8 cellular contexts compared by ENCODE assay signal in genomic region chr1:48776400-48777218, GRCh38. TPM values are rescaled to one million over a fixed set of nuclear protein-coding genes. Genes with fewer than 3 reads are reported as not detected.
A peak's percentile ranks its signal among the peaks of the same experiment; 100 is the strongest.
DNase-seq lines count a peak whose midpoint lies in the region; ATAC-seq, FAIRE-seq and TF ChIP-seq lines count a peak whose summit lies in the region.

Gene BEND5 (minus strand): TSS chr1:48776891. CDS start chr1:48776831, 60 bp downstream.

- peak within 1 kb of the TSS; percentile 77 for H3K4me3 ChIP-seq in BLaER1
- peak within 1 kb of the TSS; percentile 14 for H3K4me3 ChIP-seq in RWPE2 (ENCODE audit: severe bottlenecking)
- peak within 1 kb of the TSS; percentile 86 for H3K4me3 ChIP-seq in iPS DF 6.9 (ENCODE audit: low read length)
- peak within 1 kb of the TSS; percentile 73 to 90 (median 77) for H3K4me3 ChIP-seq in gastrocnemius medialis

- peak within 1 kb of the TSS; percentile 89 for H3K9ac ChIP-seq in BLaER1

- peaks cover 45% of the 10 kb centered on the region for H4K20me1 ChIP-seq in BLaER1

- H3K4me2 ChIP-seq in BLaER1: peak within 1 kb of the TSS; percentile 90

- H3K27me3 ChIP-seq in BLaER1 (no peaks in the 10 kb centered on the region), RWPE2 (ENCODE audit: insufficient read depth, poor library complexity, severe bottlenecking) (peaks cover 32% of the 10 kb centered on the region), iPS DF 6.9 (ENCODE audit: control insufficient read depth, insufficient read depth, low read length) (no peaks in the 10 kb centered on the region), gastrocnemius medialis (no peaks in the 10 kb centered on the region)

- peaks cover 66% of the 10 kb centered on the region for H3K4me1 ChIP-seq in BLaER1
- no peaks in the 10 kb centered on the region for H3K4me1 ChIP-seq in RWPE2 (ENCODE audit: insufficient read depth, poor library complexity, severe bottlenecking)
- H3K4me1 ChIP-seq in iPS DF 6.9 (ENCODE audit: control insufficient read depth, insufficient read depth, low read length): peaks cover 2% of the 10 kb centered on the region
- H3K4me1 ChIP-seq in gastrocnemius medialis: peaks cover 19 to 21% of the 10 kb centered on the region in 2 donors

- FAIRE-seq in HTR-8/SVneo (lab: Jason Lieb, UNC): no peak

- peak; percentile 31; the same call in 2 of the 3 replicates for ATAC-seq in RWPE2 (ENCODE audit: low read depth)
- ATAC-seq in gastrocnemius medialis: peak; percentile 68 to 83
- no peak for ATAC-seq in HG03442 (IDR thresholded peaks at IDR 0.05; ENCODE audit: unreplicated experiment)

- TF ChIP-seq POLR2A in gastrocnemius medialis (IDR thresholded peaks at IDR 0.05): no peak

- peak within 1 kb of the TSS; percentile 83 for H3K27ac ChIP-seq in BLaER1
- H3K27ac ChIP-seq in RWPE2 (ENCODE audit: poor library complexity, severe bottlenecking): no peak within 1 kb of the TSS
- H3K27ac ChIP-seq in angular gyrus (ENCODE audit: low read depth, low read length): peak within 1 kb of the TSS; percentile 83
- H3K27ac ChIP-seq in iPS DF 6.9 (ENCODE audit: low read length): no peak within 1 kb of the TSS
- H3K27ac ChIP-seq in gastrocnemius medialis: peak within 1 kb of the TSS; percentile 58 to 81 (median 62)

- DNase-seq in HTR-8/SVneo (ENCODE audit: insufficient read length, low spot score): peak; percentile 11
- no peak for DNase-seq in RWPE2 (ENCODE audit: low spot score)
- peak; percentile 37 for DNase-seq in iPS DF 6.9 (ENCODE audit: low read depth, low spot score)
- peak in 1 of 2 donors; percentile 25 for DNase-seq in gastrocnemius medialis
- no peak for DNase-seq in HPDE6-E6E7 (ENCODE audit: extremely low spot score)

- H3K9me3 ChIP-seq in BLaER1 (no peaks in the 10 kb centered on the region), RWPE2 (ENCODE audit: severe bottlenecking) (no peaks in the 10 kb centered on the region), iPS DF 6.9 (ENCODE audit: control insufficient read depth, insufficient read depth, low read length) (no peaks in the 10 kb centered on the region), gastrocnemius medialis (no peaks in the 10 kb centered on the region)

- TF ChIP-seq CTCF in RWPE2 (IDR thresholded peaks at IDR 0.05; ENCODE audit: poor library complexity, severe bottlenecking): no peak
- no peak for TF ChIP-seq CTCF in gastrocnemius medialis (IDR thresholded peaks at IDR 0.05 in 4 of 5, conservative IDR thresholded peaks at IDR 0.05 in 1 of 5)

- no CpG with 5 or more reads among the region's 72 CpGs for WGBS in iPS DF 6.9 (ENCODE audit: insufficient coverage, insufficient read length)

- intact Hi-C loops in gastrocnemius medialis (cut with DNase I; ENCODE audit: low total_unique reads): no loop called here

- in situ Hi-C loops in gastrocnemius medialis (cut with MboI; ENCODE audit: low sequenced_read_pairs in 4 of 4): no loop called here

- peaks cover 33% of the 10 kb centered on the region for H3K36me3 ChIP-seq in BLaER1
- no peaks in the 10 kb centered on the region for H3K36me3 ChIP-seq in RWPE2 (ENCODE audit: low read depth)
- H3K36me3 ChIP-seq in iPS DF 6.9 (ENCODE audit: control insufficient read depth, insufficient read depth, low read length): no peaks in the 10 kb centered on the region
- no peaks in the 10 kb centered on the region for H3K36me3 ChIP-seq in gastrocnemius medialis

RNA-seq across cellular contexts. Expression of gene BEND5, which starts in this region (rescaled TPM):
- 1 to 10 TPM; 1.1 to 3.5 (median 1.4) TPM for total RNA-seq in gastrocnemius medialis

Comparison
In these comparisons a context has a peak if more than half of its experiments do, and no peak if none do; other contexts are left out.
1. H3K27ac ChIP-seq: peak in BLaER1 (single experiment), angular gyrus (single experiment) and gastrocnemius medialis (4 of 4); none in RWPE2 (single experiment) and iPS DF 6.9 (single experiment).
2. H3K4me3 ChIP-seq: peak in every context shown above with its lines; median percentile 86 in iPS DF 6.9; 77 in BLaER1; 77 in gastrocnemius medialis; 14 in RWPE2.
3. DNase-seq: peak in HTR-8/SVneo (single experiment) and iPS DF 6.9 (single experiment); none in RWPE2 (single experiment) and HPDE6-E6E7 (single experiment).